Comparison of ENCODE assay signal across 1 cellular context in the genomic region with DNA sequence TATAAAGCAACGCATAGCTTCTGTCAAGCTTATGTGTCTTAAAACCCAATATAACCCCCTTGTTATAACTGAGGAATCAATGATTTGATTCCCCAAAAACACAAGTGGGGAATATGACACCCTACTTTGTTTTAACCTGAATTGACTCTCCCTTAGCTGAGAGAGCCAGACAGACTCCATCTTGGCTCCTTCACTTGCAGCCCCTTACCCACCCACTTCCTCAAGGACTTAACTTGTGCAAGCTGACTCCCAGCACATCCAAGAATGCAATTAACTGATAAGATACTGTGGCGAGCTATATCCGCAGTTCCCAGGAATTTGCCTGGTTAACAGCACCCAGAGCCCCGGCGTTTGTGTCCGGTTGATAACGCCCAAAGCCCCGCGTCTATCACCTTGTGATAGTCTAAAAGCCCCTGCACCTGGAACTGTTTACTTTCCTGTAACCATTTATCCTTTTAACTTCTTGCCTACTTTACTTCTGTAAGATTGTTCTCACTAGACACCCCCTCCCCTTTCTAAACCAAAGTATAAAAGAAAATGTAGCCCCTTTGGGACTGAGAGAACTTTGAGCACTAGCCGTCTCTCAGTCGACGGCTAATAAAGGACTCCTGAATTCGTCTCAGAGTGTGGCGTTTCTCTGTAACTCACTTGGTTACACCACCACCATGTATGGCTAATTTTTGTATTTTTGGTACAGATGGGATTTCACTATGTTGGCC.
TF ChIP-seq lines count a peak whose summit lies in the region.

No MANE protein-coding gene starts in this region.

TF ChIP-seq in K562, 482 proteins besides CTCF, POLR2A, EP300 and RAD21 (continued from another document):
- TF ChIP-seq, protein P1, sequence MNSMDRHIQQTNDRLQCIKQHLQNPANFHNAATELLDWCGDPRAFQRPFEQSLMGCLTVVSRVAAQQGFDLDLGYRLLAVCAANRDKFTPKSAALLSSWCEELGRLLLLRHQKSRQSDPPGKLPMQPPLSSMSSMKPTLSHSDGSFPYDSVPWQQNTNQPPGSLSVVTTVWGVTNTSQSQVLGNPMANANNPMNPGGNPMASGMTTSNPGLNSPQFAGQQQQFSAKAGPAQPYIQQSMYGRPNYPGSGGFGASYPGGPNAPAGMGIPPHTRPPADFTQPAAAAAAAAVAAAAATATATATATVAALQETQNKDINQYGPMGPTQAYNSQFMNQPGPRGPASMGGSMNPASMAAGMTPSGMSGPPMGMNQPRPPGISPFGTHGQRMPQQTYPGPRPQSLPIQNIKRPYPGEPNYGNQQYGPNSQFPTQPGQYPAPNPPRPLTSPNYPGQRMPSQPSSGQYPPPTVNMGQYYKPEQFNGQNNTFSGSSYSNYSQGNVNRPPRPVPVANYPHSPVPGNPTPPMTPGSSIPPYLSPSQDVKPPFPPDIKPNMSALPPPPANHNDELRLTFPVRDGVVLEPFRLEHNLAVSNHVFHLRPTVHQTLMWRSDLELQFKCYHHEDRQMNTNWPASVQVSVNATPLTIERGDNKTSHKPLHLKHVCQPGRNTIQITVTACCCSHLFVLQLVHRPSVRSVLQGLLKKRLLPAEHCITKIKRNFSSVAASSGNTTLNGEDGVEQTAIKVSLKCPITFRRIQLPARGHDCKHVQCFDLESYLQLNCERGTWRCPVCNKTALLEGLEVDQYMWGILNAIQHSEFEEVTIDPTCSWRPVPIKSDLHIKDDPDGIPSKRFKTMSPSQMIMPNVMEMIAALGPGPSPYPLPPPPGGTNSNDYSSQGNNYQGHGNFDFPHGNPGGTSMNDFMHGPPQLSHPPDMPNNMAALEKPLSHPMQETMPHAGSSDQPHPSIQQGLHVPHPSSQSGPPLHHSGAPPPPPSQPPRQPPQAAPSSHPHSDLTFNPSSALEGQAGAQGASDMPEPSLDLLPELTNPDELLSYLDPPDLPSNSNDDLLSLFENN (IDR thresholded peaks at IDR 0.05; ENCODE audit: low read depth in 2 of 2, low read length in 2 of 2), result peak in 1 of 2 experiments; percentile 51; a peak in 1 of 4 replicates
- TF ChIP-seq PTTG1 (tag; IDR thresholded peaks at IDR 0.05; ENCODE audit: low read depth), result peak; percentile 99
- 0 out of 2 replicates have a peak, but pooled peaks have one; percentile 36 for TF ChIP-seq ZNF778 (CRISPR knock-in tag; IDR thresholded peaks at IDR 0.05)
- TF ChIP-seq, protein P2, sequence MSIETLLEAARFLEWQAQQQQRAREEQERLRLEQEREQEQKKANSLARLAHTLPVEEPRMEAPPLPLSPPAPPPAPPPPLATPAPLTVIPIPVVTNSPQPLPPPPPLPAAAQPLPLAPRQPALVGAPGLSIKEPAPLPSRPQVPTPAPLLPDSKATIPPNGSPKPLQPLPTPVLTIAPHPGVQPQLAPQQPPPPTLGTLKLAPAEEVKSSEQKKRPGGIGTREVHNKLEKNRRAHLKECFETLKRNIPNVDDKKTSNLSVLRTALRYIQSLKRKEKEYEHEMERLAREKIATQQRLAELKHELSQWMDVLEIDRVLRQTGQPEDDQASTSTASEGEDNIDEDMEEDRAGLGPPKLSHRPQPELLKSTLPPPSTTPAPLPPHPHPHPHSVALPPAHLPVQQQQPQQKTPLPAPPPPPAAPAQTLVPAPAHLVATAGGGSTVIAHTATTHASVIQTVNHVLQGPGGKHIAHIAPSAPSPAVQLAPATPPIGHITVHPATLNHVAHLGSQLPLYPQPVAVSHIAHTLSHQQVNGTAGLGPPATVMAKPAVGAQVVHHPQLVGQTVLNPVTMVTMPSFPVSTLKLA (conservative IDR thresholded peaks at IDR 0.05), result 0 out of 4 replicates have a peak, but pooled peaks of 1 of the 2 experiments have one; percentile 10
- peak; percentile 53 for TF ChIP-seq MAFG (tag; conservative IDR thresholded peaks at IDR 0.05)
- TF ChIP-seq TBL1XR1 (IDR thresholded peaks at IDR 0.05; ENCODE audit: low read length in 2 of 2), result peak in 1 of 2 experiments; percentile 36; a peak in 1 of 4 replicates
- peak; percentile 64; the same call in 1 of the 2 replicates for TF ChIP-seq ZNF507 (tag; conservative IDR thresholded peaks at IDR 0.05)
- peak; percentile 98 for TF ChIP-seq ZNF766 (CRISPR knock-in tag; conservative IDR thresholded peaks at IDR 0.05)
- TF ChIP-seq ETS2 (tag; IDR thresholded peaks at IDR 0.05; ENCODE audit: borderline replicate concordance, poor library complexity, severe bottlenecking), result peak; percentile 97
- TF ChIP-seq, protein P3, sequence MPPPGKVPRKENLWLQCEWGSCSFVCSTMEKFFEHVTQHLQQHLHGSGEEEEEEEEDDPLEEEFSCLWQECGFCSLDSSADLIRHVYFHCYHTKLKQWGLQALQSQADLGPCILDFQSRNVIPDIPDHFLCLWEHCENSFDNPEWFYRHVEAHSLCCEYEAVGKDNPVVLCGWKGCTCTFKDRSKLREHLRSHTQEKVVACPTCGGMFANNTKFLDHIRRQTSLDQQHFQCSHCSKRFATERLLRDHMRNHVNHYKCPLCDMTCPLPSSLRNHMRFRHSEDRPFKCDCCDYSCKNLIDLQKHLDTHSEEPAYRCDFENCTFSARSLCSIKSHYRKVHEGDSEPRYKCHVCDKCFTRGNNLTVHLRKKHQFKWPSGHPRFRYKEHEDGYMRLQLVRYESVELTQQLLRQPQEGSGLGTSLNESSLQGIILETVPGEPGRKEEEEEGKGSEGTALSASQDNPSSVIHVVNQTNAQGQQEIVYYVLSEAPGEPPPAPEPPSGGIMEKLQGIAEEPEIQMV (tag; conservative IDR thresholded peaks at IDR 0.05; ENCODE audit: low read depth), result peak; percentile 96
- peak; percentile 73 for TF ChIP-seq MTA3 (IDR thresholded peaks at IDR 0.05; ENCODE audit: borderline replicate concordance)
- TF ChIP-seq PHTF2 (CRISPR knock-in tag; IDR thresholded peaks at IDR 0.05), result peak; percentile 98
- TF ChIP-seq, protein P4, sequence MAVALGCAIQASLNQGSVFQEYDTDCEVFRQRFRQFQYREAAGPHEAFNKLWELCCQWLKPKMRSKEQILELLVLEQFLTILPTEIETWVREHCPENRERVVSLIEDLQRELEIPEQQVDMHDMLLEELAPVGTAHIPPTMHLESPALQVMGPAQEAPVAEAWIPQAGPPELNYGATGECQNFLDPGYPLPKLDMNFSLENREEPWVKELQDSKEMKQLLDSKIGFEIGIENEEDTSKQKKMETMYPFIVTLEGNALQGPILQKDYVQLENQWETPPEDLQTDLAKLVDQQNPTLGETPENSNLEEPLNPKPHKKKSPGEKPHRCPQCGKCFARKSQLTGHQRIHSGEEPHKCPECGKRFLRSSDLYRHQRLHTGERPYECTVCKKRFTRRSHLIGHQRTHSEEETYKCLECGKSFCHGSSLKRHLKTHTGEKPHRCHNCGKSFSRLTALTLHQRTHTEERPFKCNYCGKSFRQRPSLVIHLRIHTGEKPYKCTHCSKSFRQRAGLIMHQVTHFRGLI (CRISPR knock-in tag; IDR thresholded peaks at IDR 0.05), result peak; percentile 98
- TF ChIP-seq SMAD3 (CRISPR knock-in tag; conservative IDR thresholded peaks at IDR 0.05), result peak; percentile 100
- TF ChIP-seq ZNF212 (CRISPR knock-in tag; IDR thresholded peaks at IDR 0.05), result peak; percentile 99
- TF ChIP-seq STAT5A (IDR thresholded peaks at IDR 0.05; ENCODE audit: borderline replicate concordance, low read length), result peak; percentile 39; the same call in 1 of the 2 replicates
- TF ChIP-seq, protein P5, sequence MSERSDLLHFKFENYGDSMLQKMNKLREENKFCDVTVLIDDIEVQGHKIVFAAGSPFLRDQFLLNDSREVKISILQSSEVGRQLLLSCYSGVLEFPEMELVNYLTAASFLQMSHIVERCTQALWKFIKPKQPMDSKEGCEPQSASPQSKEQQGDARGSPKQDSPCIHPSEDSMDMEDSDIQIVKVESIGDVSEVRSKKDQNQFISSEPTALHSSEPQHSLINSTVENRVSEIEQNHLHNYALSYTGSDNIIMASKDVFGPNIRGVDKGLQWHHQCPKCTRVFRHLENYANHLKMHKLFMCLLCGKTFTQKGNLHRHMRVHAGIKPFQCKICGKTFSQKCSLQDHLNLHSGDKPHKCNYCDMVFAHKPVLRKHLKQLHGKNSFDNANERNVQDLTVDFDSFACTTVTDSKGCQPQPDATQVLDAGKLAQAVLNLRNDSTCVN (CRISPR knock-in tag; IDR thresholded peaks at IDR 0.05), result peak; percentile 98
- TF ChIP-seq, protein P6, sequence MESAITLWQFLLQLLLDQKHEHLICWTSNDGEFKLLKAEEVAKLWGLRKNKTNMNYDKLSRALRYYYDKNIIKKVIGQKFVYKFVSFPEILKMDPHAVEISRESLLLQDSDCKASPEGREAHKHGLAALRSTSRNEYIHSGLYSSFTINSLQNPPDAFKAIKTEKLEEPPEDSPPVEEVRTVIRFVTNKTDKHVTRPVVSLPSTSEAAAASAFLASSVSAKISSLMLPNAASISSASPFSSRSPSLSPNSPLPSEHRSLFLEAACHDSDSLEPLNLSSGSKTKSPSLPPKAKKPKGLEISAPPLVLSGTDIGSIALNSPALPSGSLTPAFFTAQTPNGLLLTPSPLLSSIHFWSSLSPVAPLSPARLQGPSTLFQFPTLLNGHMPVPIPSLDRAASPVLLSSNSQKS (CRISPR knock-in tag; IDR thresholded peaks at IDR 0.05), result peak; percentile 99
- TF ChIP-seq CEBPB (tag; IDR thresholded peaks at IDR 0.05), result peak; percentile 67
- TF ChIP-seq ZFP30 (CRISPR knock-in tag; IDR thresholded peaks at IDR 0.05; ENCODE audit: borderline replicate concordance), result peak; percentile 70
- TF ChIP-seq ZNF79 (CRISPR knock-in tag; IDR thresholded peaks at IDR 0.05; ENCODE audit: low read depth), result peak; percentile 99
- TF ChIP-seq, protein P7, sequence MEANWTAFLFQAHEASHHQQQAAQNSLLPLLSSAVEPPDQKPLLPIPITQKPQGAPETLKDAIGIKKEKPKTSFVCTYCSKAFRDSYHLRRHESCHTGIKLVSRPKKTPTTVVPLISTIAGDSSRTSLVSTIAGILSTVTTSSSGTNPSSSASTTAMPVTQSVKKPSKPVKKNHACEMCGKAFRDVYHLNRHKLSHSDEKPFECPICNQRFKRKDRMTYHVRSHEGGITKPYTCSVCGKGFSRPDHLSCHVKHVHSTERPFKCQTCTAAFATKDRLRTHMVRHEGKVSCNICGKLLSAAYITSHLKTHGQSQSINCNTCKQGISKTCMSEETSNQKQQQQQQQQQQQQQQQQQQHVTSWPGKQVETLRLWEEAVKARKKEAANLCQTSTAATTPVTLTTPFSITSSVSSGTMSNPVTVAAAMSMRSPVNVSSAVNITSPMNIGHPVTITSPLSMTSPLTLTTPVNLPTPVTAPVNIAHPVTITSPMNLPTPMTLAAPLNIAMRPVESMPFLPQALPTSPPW (CRISPR knock-in tag; IDR thresholded peaks at IDR 0.05), result peak; percentile 58
